1 cellular context compared by ENCODE assay signal in genomic region chr7:139548302-139549028, GRCh38.
TF ChIP-seq lines count a peak whose summit lies in the region.

No MANE protein-coding gene starts in this region.

TF ChIP-seq in K562, 482 proteins besides CTCF, POLR2A, EP300 and RAD21 (continued from another document):
- TF ChIP-seq USF1 (CRISPR knock-in tag; IDR thresholded peaks at IDR 0.05), result peak; percentile 79
- TF ChIP-seq TFE3 (CRISPR knock-in tag; IDR thresholded peaks at IDR 0.05), result peak; percentile 53
- no peak for TF ChIP-seq NR4A1 (CRISPR knock-in tag; IDR thresholded peaks at IDR 0.05)
- TF ChIP-seq NR4A1 (tag; IDR thresholded peaks at IDR 0.05), result 0 out of 2 replicates have a peak, but pooled peaks have one; percentile 23
- TF ChIP-seq NFIC (IDR thresholded peaks at IDR 0.05), result no peak
- no peak for TF ChIP-seq GTF3C2 (IDR thresholded peaks at IDR 0.05; ENCODE audit: borderline replicate concordance, extremely low read depth, insufficient read length)
- TF ChIP-seq HEY1 (CRISPR knock-in tag; IDR thresholded peaks at IDR 0.05; ENCODE audit: borderline replicate concordance), result 0 out of 2 replicates have a peak, but pooled peaks have one; percentile 16
- no peak for TF ChIP-seq ZNF274 (IDR thresholded peaks at IDR 0.05; ENCODE audit: borderline replicate concordance, low read depth, low read length)
- TF ChIP-seq JUND (IDR thresholded peaks at IDR 0.05; ENCODE audit: borderline replicate concordance, low read depth, low read length), result no peak
- no peak for TF ChIP-seq JUND (tag; IDR thresholded peaks at IDR 0.05; ENCODE audit: borderline replicate concordance, low read depth, low read length)
- no peak for TF ChIP-seq SMAD3 (CRISPR knock-in tag; conservative IDR thresholded peaks at IDR 0.05)
- peak; percentile 39 for TF ChIP-seq CBFA2T2 (conservative IDR thresholded peaks at IDR 0.05)
- 0 out of 2 replicates have a peak, but pooled peaks have one; percentile 23 for TF ChIP-seq GMEB1 (CRISPR knock-in tag; IDR thresholded peaks at IDR 0.05)
- TF ChIP-seq RAD51 (IDR thresholded peaks at IDR 0.05; ENCODE audit: borderline replicate concordance, low read depth), result peak; percentile 83
- 0 out of 6 replicates have a peak, but pooled peaks of 1 of the 3 experiments have one; percentile 28 for TF ChIP-seq ZBTB11 (CRISPR knock-in tag; IDR thresholded peaks at IDR 0.05)
- no peak for TF ChIP-seq DMBX1 (CRISPR knock-in tag; IDR thresholded peaks at IDR 0.05; ENCODE audit: borderline replicate concordance)
TF ChIP-seq in K562: peak in this region for 11.
